Comparison of ENCODE assay signal across 12 cellular contexts in genomic region chr2:117958186-117958585, GRCh38. TPM values are rescaled to one million over a fixed set of nuclear protein-coding genes. Genes with fewer than 3 reads are reported as not detected.
DNase-seq lines count a peak whose midpoint lies in the region; ATAC-seq and TF ChIP-seq lines count a peak whose summit lies in the region.
"Had no signal": no experiment of that assay in that cellular context is flagged by ENCODE, and none has a peak within 500 bp of the region (broad histone marks: within the 10 kb centered on the region; RNA-seq: fewer than 3 reads in every experiment).

No MANE protein-coding gene starts in this region.

- H3K36me3 Mint-ChIP-seq in activated CD4-positive, alpha-beta memory T cell treated with anti-CD3 and anti-CD28 coated beads for 36 hours = peaks cover 49% of the 10 kb centered on the region

- H3K27me3 ChIP-seq in SK-N-SH (ENCODE audit: insufficient read depth) (no peaks in the 10 kb centered on the region), brain microvascular endothelial cell (replicated peaks) (no peaks in the 10 kb centered on the region)
- H3K27me3 ChIP-seq: neural progenitor cell had no signal

- H3K9me3 ChIP-seq in SK-N-SH = no peaks in the 10 kb centered on the region

- CTCF ChIA-PET in SK-N-SH (lab: Yijun Ruan, JAX) = no interaction called here
- CTCF ChIA-PET in activated CD4-positive, alpha-beta memory T cell treated with anti-CD3 and anti-CD28 coated beads for 36 hours (lab: Charles Lee) = interaction anchor here (4.4 kb wide), 1 partner anchor 45 kb away, joined by 25 read pairs; no protein-coding TSS in a partner anchor

- no peaks in the 10 kb centered on the region for H3K9me3 Mint-ChIP-seq in activated CD4-positive, alpha-beta memory T cell treated with anti-CD3 and anti-CD28 coated beads for 36 hours
- H3K9me3 Mint-ChIP-seq: neural progenitor cell had no signal

- in situ Hi-C loops in brain microvascular endothelial cell (cut with HindIII; ENCODE audit: low pct_ligation_motif_present, low sequenced_read_pairs) = no loop called here

- no peak overlapping the region for H3K4me3 Mint-ChIP-seq in activated CD4-positive, alpha-beta memory T cell treated with anti-CD3 and anti-CD28 coated beads for 36 hours
- H3K4me3 Mint-ChIP-seq: neural progenitor cell had no signal

- H2AFZ ChIP-seq in SK-N-SH (ENCODE audit: low read depth) = no peak overlapping the region
- H2AFZ ChIP-seq: neural progenitor cell had no signal

- ATAC-seq in SK-N-SH treated with all-trans-retinoic acid at 6 μM for 48 hours (no peak), GM21447 (IDR thresholded peaks at IDR 0.05; ENCODE audit: unreplicated experiment) (no peak)
- ATAC-seq: stimulated activated naive CD8-positive, alpha-beta T cell treated with anti-CD3 and anti-CD28 coated beads, Interleukin-15, Interleukin-2, amounts not matched to agents 100 U/mL and 50 U/mL, for 24 hours had no signal

- H3K36me3 ChIP-seq in SK-N-SH (replicated peaks in 1 of 2; ENCODE audit: control insufficient read depth in 1 of 2, insufficient read depth in 2 of 2, low read length in 1 of 2) (peaks cover 55 to 71% of the 10 kb centered on the region in 2 experiments), brain microvascular endothelial cell (replicated peaks) (peaks cover 12% of the 10 kb centered on the region)
- H3K36me3 ChIP-seq: neural progenitor cell had no signal

- H3F3A ChIP-seq in SK-N-SH (replicated peaks; ENCODE audit: insufficient read depth) = peaks cover 21% of the 10 kb centered on the region

- WGBS in SK-N-SH (ENCODE audit: low lambda C conversion rate) = 82% methylated on average over 5 of the region's 5 CpGs

- no peak for TF ChIP-seq CTCF in SK-N-SH (IDR thresholded peaks at IDR 0.05)
- no peak for TF ChIP-seq CTCF in brain microvascular endothelial cell (IDR thresholded peaks at IDR 0.05; ENCODE audit: low read depth, low read length, missing control alignments)

- H3K4me1 Mint-ChIP-seq in activated CD4-positive, alpha-beta memory T cell treated with anti-CD3 and anti-CD28 coated beads for 36 hours (ENCODE audit: low read depth) = no peaks in the 10 kb centered on the region
- H3K4me1 Mint-ChIP-seq: neural progenitor cell had no signal

- H3K9ac ChIP-seq in SK-N-SH = no peak overlapping the region
- H3K9ac ChIP-seq: neural progenitor cell had no signal

- H3K27ac Mint-ChIP-seq in activated CD4-positive, alpha-beta memory T cell treated with anti-CD3 and anti-CD28 coated beads for 36 hours = no peak overlapping the region
- H3K27ac Mint-ChIP-seq: neural progenitor cell had no signal

- no peak for TF ChIP-seq EP300 in SK-N-SH (IDR thresholded peaks at IDR 0.05; ENCODE audit: borderline replicate concordance in 1 of 2, low read depth in 1 of 2, low read length in 1 of 2)

- no peaks in the 10 kb centered on the region for H3K27me3 Mint-ChIP-seq in activated CD4-positive, alpha-beta memory T cell treated with anti-CD3 and anti-CD28 coated beads for 36 hours

- peak overlapping the region in 1 of 2 experiments; percentile 76; a peak in 2 of 4 replicates for H3K27ac ChIP-seq in SK-N-SH (ENCODE audit: low read depth in 2 of 2, low read length in 1 of 2)
- H3K27ac ChIP-seq in brain microvascular endothelial cell = peak overlapping the region; percentile 79
- H3K27ac ChIP-seq: neural progenitor cell had no signal

- DNase-seq in SK-N-SH (no peak), brain microvascular endothelial cell (peak; percentile 73), iris pigment epithelial cell (ENCODE audit: low read depth) (peak; percentile 85), ureter (ENCODE audit: low spot score) (peak; percentile 58), cortex of kidney (lab: John Stamatoyannopoulos, UW) (no peak)
- no peak for DNase-seq in activated CD4-positive, alpha-beta memory T cell treated with anti-CD3 and anti-CD28 coated beads for 36 hours
- DNase-seq: ACHN; islet precursor cell; stimulated activated naive CD8-positive, alpha-beta T cell treated with anti-CD3 and anti-CD28 coated beads, Interleukin-15, Interleukin-2, amounts not matched to agents 100 U/mL and 50 U/mL, for 24 hours had no signal

- POLR2A ChIA-PET in SK-N-SH (lab: Yijun Ruan, JAX) = no interaction called here
- POLR2A ChIA-PET in activated CD4-positive, alpha-beta memory T cell treated with anti-CD3 and anti-CD28 coated beads for 36 hours (lab: Charles Lee) = no interaction called here

- H3K79me2 ChIP-seq in SK-N-SH (ENCODE audit: insufficient read depth) = no peaks in the 10 kb centered on the region

- peaks cover 0 to 24% of the 10 kb centered on the region in 2 experiments; a peak in 3 of 4 replicates for H3K4me1 ChIP-seq in SK-N-SH (ENCODE audit: control insufficient read depth in 1 of 2, insufficient read depth in 2 of 2, low read depth in 1 of 2, low read length in 1 of 2)

- no peaks in the 10 kb centered on the region for H4K20me1 ChIP-seq in SK-N-SH (ENCODE audit: insufficient read depth)

- no peaks in the 10 kb centered on the region for H3K9me2 ChIP-seq in SK-N-SH

- no peak overlapping the region for H3K4me3 ChIP-seq in SK-N-SH (ENCODE audit: low read depth in 2 of 2, low read length in 1 of 2)
- no peak overlapping the region for H3K4me3 ChIP-seq in brain microvascular endothelial cell (ENCODE audit: low read depth, low read length)
- H3K4me3 ChIP-seq: neural progenitor cell had no signal

- peak overlapping the region; percentile 20; the same call in 1 of the 2 replicates for H3K4me2 ChIP-seq in SK-N-SH
- H3K4me2 ChIP-seq: neural progenitor cell had no signal

- no peak for TF ChIP-seq RAD21 in SK-N-SH (IDR thresholded peaks at IDR 0.05; ENCODE audit: low read length)

- intact Hi-C loops in activated CD4-positive, alpha-beta memory T cell treated with anti-CD3 and anti-CD28 coated beads for 36 hours (cut with micrococcal nuclease) = loop anchor here (5.0 kb wide), 1 partner anchor 44 kb away; no protein-coding TSS in a partner anchor

TF ChIP-seq in SK-N-SH, 30 proteins besides CTCF, POLR2A, EP300 and RAD21:
- peak; percentile 38 for TF ChIP-seq TCF12 (IDR thresholded peaks at IDR 0.05)
- no peak for TF ChIP-seq USF1 (IDR thresholded peaks at IDR 0.05; ENCODE audit: borderline replicate concordance, low read depth)
TF ChIP-seq in SK-N-SH: peak in this region for 1.

TF ChIP-seq in SK-N-SH treated with all-trans-retinoic acid at 6 μM for 48 hours, 23 proteins besides CTCF, POLR2A, EP300 and RAD21 (continues in another document):
- TF ChIP-seq BACH2 (CRISPR knock-in tag; IDR thresholded peaks at IDR 0.05; ENCODE audit: borderline replicate concordance) = no peak
- no peak for TF ChIP-seq TSHZ2 (CRISPR knock-in tag; IDR thresholded peaks at IDR 0.05)
- no peak for TF ChIP-seq TCF4 (CRISPR knock-in tag; IDR thresholded peaks at IDR 0.05; ENCODE audit: borderline replicate concordance)
- no peak for TF ChIP-seq SNAI2 (CRISPR knock-in tag; IDR thresholded peaks at IDR 0.05)
- TF ChIP-seq ZFP3 (CRISPR knock-in tag; IDR thresholded peaks at IDR 0.05) = no peak
- no peak for TF ChIP-seq ZNF8 (CRISPR knock-in tag; IDR thresholded peaks at IDR 0.05)
- no peak for TF ChIP-seq CSRNP3 (CRISPR knock-in tag; IDR thresholded peaks at IDR 0.05)

RNA-seq across cellular contexts. Expression of gene CCDC93, which starts 55.7 kb away (rescaled TPM):
- polyA plus RNA-seq in SK-N-SH (2012; rRNA removed) = 11.7 and 15.0 TPM in 2 replicates
- 8.8 and 10.1 TPM in 2 replicates for polyA plus RNA-seq in SK-N-SH (2012; cell fraction: cytosol; rRNA removed)
- 33.5 and 50.3 TPM in 2 replicates for polyA plus RNA-seq in SK-N-SH (2012; cell fraction: nucleus; rRNA removed)
- total RNA-seq in ureter = 36.4 TPM
- total RNA-seq in activated CD4-positive, alpha-beta memory T cell treated with anti-CD3 and anti-CD28 coated beads for 36 hours = 10 to 100 TPM; 24.9 to 27.3 TPM

Comparison
In these comparisons a context has a peak if more than half of its experiments do, and no peak if none do; other contexts are left out.
1. DNase-seq: peak in brain microvascular endothelial cell (single experiment), iris pigment epithelial cell (single experiment) and ureter (single experiment); none in SK-N-SH (single experiment), activated CD4-positive, alpha-beta memory T cell treated with anti-CD3 and anti-CD28 coated beads for 36 hours (single experiment) and cortex of kidney (single experiment).